24 cellular contexts compared by ENCODE assay signal in the genomic region with DNA sequence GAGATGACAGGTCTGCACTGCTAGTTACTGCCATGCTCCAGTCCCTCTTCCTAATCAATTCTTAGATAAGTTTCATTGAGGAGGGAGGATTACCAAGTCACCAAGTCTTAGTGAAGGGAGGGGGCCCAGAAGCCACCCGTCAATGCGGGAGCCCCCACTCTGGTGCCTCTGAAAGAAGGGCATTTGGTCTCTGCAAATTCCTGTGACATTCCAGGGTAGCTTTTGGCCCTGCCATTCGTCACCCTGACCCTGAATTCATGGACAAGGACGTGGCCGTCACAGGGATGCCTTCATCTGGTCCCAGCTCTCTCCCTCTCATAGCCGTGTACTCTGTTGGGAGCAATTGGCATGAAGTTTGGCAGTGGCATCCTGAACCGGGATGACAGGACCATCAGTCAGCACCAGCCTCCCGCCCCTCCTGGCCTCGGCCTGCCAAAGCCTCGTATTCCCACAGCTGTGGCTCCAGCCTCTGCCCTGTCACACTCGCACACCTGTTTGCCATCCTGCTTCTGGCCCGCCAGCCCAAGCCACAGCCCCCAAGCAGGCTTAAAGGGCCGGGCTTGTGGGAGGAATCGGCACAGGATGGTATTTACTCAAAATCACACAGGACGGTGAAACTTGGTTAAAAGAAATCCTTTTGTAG.
DNase-seq lines count a peak whose midpoint lies in the region; ATAC-seq and TF ChIP-seq lines count a peak whose summit lies in the region.
"Had no signal": no experiment of that assay in that cellular context is flagged by ENCODE, and none has a peak within 500 bp of the region (broad histone marks: within the 10 kb centered on the region; RNA-seq: fewer than 3 reads in every experiment).

No MANE protein-coding gene starts in this region.

- CTCF ChIA-PET in OCI-LY7 (lab: Charles Lee; ENCODE audit: unreplicated experiment), result no interaction called here

- no peak overlapping the region for H3K4ac ChIP-seq in mesendoderm (ENCODE audit: low read depth, low read length)

- no peak overlapping the region for H4K5ac ChIP-seq in mesendoderm (ENCODE audit: low read length)

- H3K4me2 ChIP-seq in mesendoderm (ENCODE audit: low read length), result no peak overlapping the region
- no peak overlapping the region for H3K4me2 ChIP-seq in OCI-LY7 (ENCODE audit: low read length)

- ATAC-seq in stimulated activated naive CD8-positive, alpha-beta T cell treated with anti-CD3 and anti-CD28 coated beads, Interleukin-15, amount 100 ng/mL, for 72 hours, result no peak
- ATAC-seq in central memory CD8-positive, alpha-beta T cell (replicated peaks; ENCODE audit: extremely low read depth, poor library complexity, severe bottlenecking), result no peak
- ATAC-seq: naive thymus-derived CD8-positive, alpha-beta T cell; T-cell had no signal

- no peak overlapping the region for H2BK5ac ChIP-seq in mesendoderm (ENCODE audit: low read length)

- H2AFZ ChIP-seq in OCI-LY7 (ENCODE audit: low read length), result no peak overlapping the region
- H2AFZ ChIP-seq: parathyroid adenoma had no signal

- no peak overlapping the region for H4K8ac ChIP-seq in mesendoderm (ENCODE audit: low read depth, low read length)

- POLR2A ChIA-PET in OCI-LY7 (lab: Charles Lee), result interaction anchor here (0.6 kb wide), 1 partner anchor 17 kb away, joined by 4 read pairs; no protein-coding TSS in a partner anchor

- H3K36me3 ChIP-seq in mesendoderm (ENCODE audit: control insufficient read depth, insufficient read depth, low read length) (no peaks in the 10 kb centered on the region), vagina (peaks cover 0 to 9% of the 10 kb centered on the region in 2 donors), OCI-LY7 (ENCODE audit: insufficient read depth, low read length) (peaks cover 48% of the 10 kb centered on the region; the same call in 1 of the 2 replicates)
- H3K36me3 ChIP-seq: thyroid gland had no signal

- H4K20me1 ChIP-seq in OCI-LY7 (ENCODE audit: insufficient read depth, low read length), result no peaks in the 10 kb centered on the region

- no TSS peak for BruUV-seq in OCI-LY7 (replicated peaks; lab: Mats Ljungman, UMichigan)

- H3K27me3 ChIP-seq in mesendoderm (ENCODE audit: insufficient read depth, low read length, poor library complexity), result no peaks in the 10 kb centered on the region
- H3K27me3 ChIP-seq in vagina, result no peaks in the 10 kb centered on the region
- H3K27me3 ChIP-seq: ascending aorta, thyroid gland had no signal

- no peaks in the 10 kb centered on the region for H3K79me1 ChIP-seq in mesendoderm (ENCODE audit: low read length)

- TF ChIP-seq POLR2A in vagina (IDR thresholded peaks at IDR 0.05), result no peak

- H3K36me3 Mint-ChIP-seq in stimulated activated naive CD8-positive, alpha-beta T cell treated with anti-CD3 and anti-CD28 coated beads, Interleukin-15, Interleukin-2, amounts not matched to agents 100 ng/mL and 50 ng/mL, for 24 hours (ENCODE audit: low read depth), result peaks cover 85% of the 10 kb centered on the region
- H3K36me3 Mint-ChIP-seq in central memory CD8-positive, alpha-beta T cell (ENCODE audit: insufficient read depth), result peaks cover 55% of the 10 kb centered on the region

- H3K4me1 ChIP-seq in mesendoderm (ENCODE audit: control insufficient read depth, low read depth, low read length) (no peaks in the 10 kb centered on the region), vagina (peaks cover 75% of the 10 kb centered on the region), OCI-LY7 (ENCODE audit: insufficient read depth, low read length, poor library complexity, severe bottlenecking) (no peaks in the 10 kb centered on the region)
- H3K4me1 ChIP-seq: ascending aorta, parathyroid adenoma, thyroid gland had no signal

- no peaks in the 10 kb centered on the region for H3K79me2 ChIP-seq in mesendoderm (ENCODE audit: control insufficient read depth, insufficient read depth, low read length)
- no peaks in the 10 kb centered on the region for H3K79me2 ChIP-seq in OCI-LY7 (ENCODE audit: insufficient read depth, low read depth, low read length)
- H3K79me2 ChIP-seq: parathyroid adenoma had no signal

- no peak for DNase-seq in stimulated activated naive CD8-positive, alpha-beta T cell treated with anti-CD3 and anti-CD28 coated beads, Interleukin-15, amount 100 ng/mL, for 72 hours
- no peak for DNase-seq in central memory CD8-positive, alpha-beta T cell (ENCODE audit: low spot score in 2 of 2)
- DNase-seq in mesendoderm (peak; percentile 67), vagina (ENCODE audit: extremely low spot score in 2 of 2) (no peak), OCI-LY7 (ENCODE audit: low spot score) (no peak), NCI-H526 (lab: John Stamatoyannopoulos, UW) (no peak), NCI-H1048 (lab: John Stamatoyannopoulos, UW) (no peak)
- DNase-seq: activated CD4-positive, alpha-beta T cell treated with anti-CD3 and anti-CD28 coated beads, Interleukin-2, amount 50 U/mL, for 1 hour; activated naive CD4-positive, alpha-beta T cell treated with anti-CD3 and anti-CD28 coated beads for 36 hours; CD4-positive, alpha-beta memory T cell; cerebellar nuclear complex; effector memory CD4-positive, alpha-beta T cell; GF-D8; kidney glomerular epithelial cell; naive thymus-derived CD8-positive, alpha-beta T cell; NCI-H2171 treated with DMSO at 0.1 percent for 48 hours; NCI-H748 treated with DMSO at 0.1 percent for 48 hours; SHP77 treated with DMSO at 0.1 percent for 48 hours; T-cell; thyroid gland had no signal

- no peak overlapping the region for H3K4me3 ChIP-seq in mesendoderm (ENCODE audit: low read length)
- no peak overlapping the region for H3K4me3 ChIP-seq in vagina
- no peak overlapping the region for H3K4me3 ChIP-seq in OCI-LY7 (ENCODE audit: low read depth, low read length, poor library complexity, severe bottlenecking)
- H3K4me3 ChIP-seq: ascending aorta, thyroid gland had no signal

- no peak overlapping the region for H2BK120ac ChIP-seq in mesendoderm (ENCODE audit: low read depth, low read length)

- TF ChIP-seq CTCF in vagina (IDR thresholded peaks at IDR 0.05) (no peak), OCI-LY7 (conservative IDR thresholded peaks at IDR 0.05; ENCODE audit: low read length) (no peak)

- H3K18ac ChIP-seq in mesendoderm (ENCODE audit: low read length), result no peak overlapping the region

- WGBS in mesendoderm (ENCODE audit: extremely low coverage, insufficient coverage, low lambda C conversion rate), result no CpG with 5 or more reads among the region's 15 CpGs

- no peaks in the 10 kb centered on the region for H3K9me2 ChIP-seq in OCI-LY7 (ENCODE audit: insufficient read depth, low read length)

- H3K4me3 Mint-ChIP-seq in stimulated activated naive CD8-positive, alpha-beta T cell treated with anti-CD3 and anti-CD28 coated beads, Interleukin-15, Interleukin-2, amounts not matched to agents 100 ng/mL and 50 ng/mL, for 24 hours, result no peak overlapping the region
- H3K4me3 Mint-ChIP-seq in stimulated activated naive CD8-positive, alpha-beta T cell treated with anti-CD3 and anti-CD28 coated beads, Interleukin-15, amount 100 ng/mL, for 72 hours, result no peak overlapping the region
- no peak overlapping the region for H3K4me3 Mint-ChIP-seq in central memory CD8-positive, alpha-beta T cell
- H3K4me3 Mint-ChIP-seq: activated naive CD4-positive, alpha-beta T cell treated with anti-CD3 and anti-CD28 coated beads for 36 hours; CD4-positive, alpha-beta memory T cell; naive thymus-derived CD8-positive, alpha-beta T cell; T-cell had no signal

- no peaks in the 10 kb centered on the region for H3K9me3 ChIP-seq in vagina
- no peaks in the 10 kb centered on the region for H3K9me3 ChIP-seq in OCI-LY7 (ENCODE audit: low read length)
- H3K9me3 ChIP-seq: ascending aorta, thyroid gland had no signal

- no peak overlapping the region for H3K9ac ChIP-seq in mesendoderm (ENCODE audit: low read length)
- H3K9ac ChIP-seq: parathyroid adenoma had no signal

- H3K23ac ChIP-seq in mesendoderm (ENCODE audit: low read length), result no peak overlapping the region

- intact Hi-C loops in vagina (cut with DNase I), result no loop called here
- intact Hi-C loops in OCI-LY7 (cut with micrococcal nuclease; ENCODE audit: unreplicated experiment), result no loop called here

- H3K9me3 Mint-ChIP-seq in stimulated activated naive CD8-positive, alpha-beta T cell treated with anti-CD3 and anti-CD28 coated beads, Interleukin-15, Interleukin-2, amounts not matched to agents 100 ng/mL and 50 ng/mL, for 24 hours, result no peaks in the 10 kb centered on the region
- no peaks in the 10 kb centered on the region for H3K9me3 Mint-ChIP-seq in stimulated activated naive CD8-positive, alpha-beta T cell treated with anti-CD3 and anti-CD28 coated beads, Interleukin-15, amount 100 ng/mL, for 72 hours
- no peaks in the 10 kb centered on the region for H3K9me3 Mint-ChIP-seq in central memory CD8-positive, alpha-beta T cell
- H3K9me3 Mint-ChIP-seq: activated naive CD4-positive, alpha-beta T cell treated with anti-CD3 and anti-CD28 coated beads for 36 hours; IgD-negative memory B cell; T-cell had no signal

- no peak overlapping the region for H2BK15ac ChIP-seq in mesendoderm (replicated peaks; ENCODE audit: low read depth)

- H3K4me1 Mint-ChIP-seq in stimulated activated naive CD8-positive, alpha-beta T cell treated with anti-CD3 and anti-CD28 coated beads, Interleukin-15, Interleukin-2, amounts not matched to agents 100 ng/mL and 50 ng/mL, for 24 hours (ENCODE audit: low read depth), result peaks cover 20% of the 10 kb centered on the region
- peaks cover 6% of the 10 kb centered on the region for H3K4me1 Mint-ChIP-seq in stimulated activated naive CD8-positive, alpha-beta T cell treated with anti-CD3 and anti-CD28 coated beads, Interleukin-15, amount 100 ng/mL, for 72 hours
- peaks cover 39% of the 10 kb centered on the region for H3K4me1 Mint-ChIP-seq in central memory CD8-positive, alpha-beta T cell

- no peak overlapping the region for H3K27ac ChIP-seq in mesendoderm (ENCODE audit: low read depth, low read length)
- peak overlapping the region; percentile 52 for H3K27ac ChIP-seq in vagina
- H3K27ac ChIP-seq in OCI-LY7 (ENCODE audit: low read depth, low read length, poor library complexity, severe bottlenecking), result no peak overlapping the region
- H3K27ac ChIP-seq: ascending aorta, parathyroid adenoma, thyroid gland had no signal

- no peak overlapping the region for H2AK5ac ChIP-seq in mesendoderm (ENCODE audit: low read length)

- H3K27me3 Mint-ChIP-seq in stimulated activated naive CD8-positive, alpha-beta T cell treated with anti-CD3 and anti-CD28 coated beads, Interleukin-15, Interleukin-2, amounts not matched to agents 100 ng/mL and 50 ng/mL, for 24 hours, result no peaks in the 10 kb centered on the region
- H3K27me3 Mint-ChIP-seq in stimulated activated naive CD8-positive, alpha-beta T cell treated with anti-CD3 and anti-CD28 coated beads, Interleukin-15, amount 100 ng/mL, for 72 hours, result no peaks in the 10 kb centered on the region
- H3K27me3 Mint-ChIP-seq in central memory CD8-positive, alpha-beta T cell, result no peaks in the 10 kb centered on the region
- H3K27me3 Mint-ChIP-seq: CD4-positive, alpha-beta memory T cell; IgD-negative memory B cell; naive thymus-derived CD8-positive, alpha-beta T cell; T-cell had no signal

- H3K27ac Mint-ChIP-seq in stimulated activated naive CD8-positive, alpha-beta T cell treated with anti-CD3 and anti-CD28 coated beads, Interleukin-15, Interleukin-2, amounts not matched to agents 100 ng/mL and 50 ng/mL, for 24 hours, result peak overlapping the region; percentile 7
- no peak overlapping the region for H3K27ac Mint-ChIP-seq in stimulated activated naive CD8-positive, alpha-beta T cell treated with anti-CD3 and anti-CD28 coated beads, Interleukin-15, amount 100 ng/mL, for 72 hours
- H3K27ac Mint-ChIP-seq in central memory CD8-positive, alpha-beta T cell (ENCODE audit: low read depth), result peak overlapping the region; percentile 44
- H3K27ac Mint-ChIP-seq: IgD-negative memory B cell had no signal

- no peak overlapping the region for H3K56ac ChIP-seq in mesendoderm (ENCODE audit: low read length)

Comparison
In these comparisons a context has a peak if more than half of its experiments do, and no peak if none do; other contexts are left out.
1. H3K27ac Mint-ChIP-seq: peak in stimulated activated naive CD8-positive, alpha-beta T cell treated with anti-CD3 and anti-CD28 coated beads, Interleukin-15, Interleukin-2, amounts not matched to agents 100 ng/mL and 50 ng/mL, for 24 hours (single experiment) and central memory CD8-positive, alpha-beta T cell (single experiment); none in stimulated activated naive CD8-positive, alpha-beta T cell treated with anti-CD3 and anti-CD28 coated beads, Interleukin-15, amount 100 ng/mL, for 72 hours (0 of 2).